Comparison of ENCODE assay signal across 13 cellular contexts in genomic region chr2:108377411-108377810, GRCh38. TPM values are rescaled to one million over a fixed set of nuclear protein-coding genes. Genes with fewer than 3 reads are reported as not detected.
DNase-seq lines count a peak whose midpoint lies in the region; ATAC-seq and TF ChIP-seq lines count a peak whose summit lies in the region.
"Had no signal": no experiment of that assay in that cellular context is flagged by ENCODE, and none has a peak within 500 bp of the region (broad histone marks: within the 10 kb centered on the region; RNA-seq: fewer than 3 reads in every experiment).

No MANE protein-coding gene starts in this region.

- no peaks in the 10 kb centered on the region for H3K79me1 ChIP-seq in neuronal stem cell (ENCODE audit: low read depth, low read length)

- H2BK5ac ChIP-seq in neuronal stem cell (ENCODE audit: low read length) = no peak overlapping the region

- no peak for ATAC-seq in activated CD8-positive, alpha-beta memory T cell treated with anti-CD3 and anti-CD28 coated beads, Interleukin-2, amount 10 ng/mL, durations not matched to agents 7 days and 5 days

- no peaks in the 10 kb centered on the region for H3K9me3 Mint-ChIP-seq in activated CD8-positive, alpha-beta memory T cell treated with anti-CD3 and anti-CD28 coated beads, Interleukin-2, amount 10 ng/mL, durations not matched to agents 7 days and 5 days (ENCODE audit: low read depth)
- H3K9me3 Mint-ChIP-seq: activated T-helper 2 cell treated with anti-CD3 and anti-CD28 coated beads, Interferon-gamma antibody, Interleukin-2, Interleukin-4, amounts not matched to agents 10 μg/mL and 5 μg/mL and 100 μg/mL, durations not matched to agents 14 hours and 24 hours and 36 hours had no signal

- H3K27me3 Mint-ChIP-seq in activated CD8-positive, alpha-beta memory T cell treated with anti-CD3 and anti-CD28 coated beads, Interleukin-2, amount 10 ng/mL, durations not matched to agents 7 days and 5 days = peaks cover 4% of the 10 kb centered on the region

- H4K8ac ChIP-seq in neuronal stem cell (ENCODE audit: low read depth, low read length) = no peak overlapping the region

- WGBS in neuronal stem cell (ENCODE audit: extremely low coverage in 2 of 2, insufficient read length in 2 of 2, insufficient replicate concordance in 1 of 2), 2 donors = no CpG with 5 or more reads among the region's 1 CpG

- peak overlapping the region; percentile 86 for H3K27ac ChIP-seq in cardiac muscle cell
- no peak overlapping the region for H3K27ac ChIP-seq in neuronal stem cell (replicated peaks; ENCODE audit: low read length)
- H3K27ac ChIP-seq in uterus = peak overlapping the region; percentile 60 to 75

- H3K27ac Mint-ChIP-seq in activated CD8-positive, alpha-beta memory T cell treated with anti-CD3 and anti-CD28 coated beads, Interleukin-2, amount 10 ng/mL, durations not matched to agents 7 days and 5 days = no peak overlapping the region
- H3K27ac Mint-ChIP-seq: activated T-helper 2 cell treated with anti-CD3 and anti-CD28 coated beads, Interferon-gamma antibody, Interleukin-2, Interleukin-4, amounts not matched to agents 10 μg/mL and 5 μg/mL and 100 μg/mL, durations not matched to agents 14 hours and 24 hours and 36 hours had no signal

- H3K9ac ChIP-seq in neuronal stem cell (ENCODE audit: low read depth, low read length, poor library complexity) = no peak overlapping the region

- no peaks in the 10 kb centered on the region for H3K27me3 ChIP-seq in cardiac muscle cell
- H3K27me3 ChIP-seq in neuronal stem cell (ENCODE audit: control insufficient read depth in 3 of 3, insufficient read depth in 3 of 3, low read depth in 1 of 3, low read length in 3 of 3) = no peaks in the 10 kb centered on the region
- no peaks in the 10 kb centered on the region for H3K27me3 ChIP-seq in uterus

- TF ChIP-seq CTCF in cardiac muscle cell (IDR thresholded peaks at IDR 0.05; ENCODE audit: low read depth, low read length) = no peak
- no peak for TF ChIP-seq CTCF in uterus (IDR thresholded peaks at IDR 0.05)

- H3K36me3 Mint-ChIP-seq in activated CD8-positive, alpha-beta memory T cell treated with anti-CD3 and anti-CD28 coated beads, Interleukin-2, amount 10 ng/mL, durations not matched to agents 7 days and 5 days = no peaks in the 10 kb centered on the region

- H3K9me3 ChIP-seq in cardiac muscle cell (ENCODE audit: low read depth) = no peaks in the 10 kb centered on the region
- H3K9me3 ChIP-seq in neuronal stem cell (replicated peaks in 1 of 2; ENCODE audit: control insufficient read depth in 2 of 2, insufficient read depth in 1 of 2, low read depth in 1 of 2, low read length in 2 of 2) = no peaks in the 10 kb centered on the region
- H3K9me3 ChIP-seq in uterus = no peaks in the 10 kb centered on the region

- no peak overlapping the region for H3K4me2 ChIP-seq in neuronal stem cell (ENCODE audit: insufficient read depth, low read length, poor library complexity, severe bottlenecking)

- H4K91ac ChIP-seq in neuronal stem cell (ENCODE audit: low read depth, low read length, poor library complexity) = no peak overlapping the region

- peak overlapping the region; percentile 67 for H3K18ac ChIP-seq in neuronal stem cell (ENCODE audit: low read length)

- H3K4me1 ChIP-seq in cardiac muscle cell (ENCODE audit: low read depth) = peaks cover 9% of the 10 kb centered on the region
- peaks cover 9 to 12% of the 10 kb centered on the region in 2 donors for H3K4me1 ChIP-seq in neuronal stem cell (ENCODE audit: control insufficient read depth in 2 of 2, insufficient read depth in 1 of 2, low read depth in 1 of 2, low read length in 2 of 2)
- H3K4me1 ChIP-seq in uterus = no peaks in the 10 kb centered on the region

- DNase-seq in NCI-H748 (lab: John Stamatoyannopoulos, UW; ENCODE audit: unreplicated experiment) = peak; percentile 45
- DNase-seq in NCI-H748 treated with DMSO at 0.1 percent for 48 hours (lab: John Stamatoyannopoulos, UW) = no peak
- DNase-seq in cardiac muscle cell (ENCODE audit: low read depth in 1 of 2, low spot score in 1 of 2) = no peak
- no peak for DNase-seq in neuronal stem cell (ENCODE audit: low spot score)
- no peak for DNase-seq in uterus
- DNase-seq in activated CD8-positive, alpha-beta memory T cell treated with anti-CD3 and anti-CD28 coated beads, Interleukin-2, amount 10 ng/mL, durations not matched to agents 7 days and 5 days = no peak
- DNase-seq in HT-29 (ENCODE audit: low spot score) = no peak
- DNase-seq in putamen (ENCODE audit: low spot score) = no peak
- DNase-seq: 8988T; DND-41; effector memory CD4-positive, alpha-beta T cell; NCI-H1092 treated with DMSO at 0.1 percent for 48 hours had no signal

- H2BK120ac ChIP-seq in neuronal stem cell (ENCODE audit: low read depth, low read length) = peak overlapping the region; percentile 30

- H2AK5ac ChIP-seq in neuronal stem cell (ENCODE audit: low read depth, low read length) = no peak overlapping the region

- CTCF ChIA-PET in activated CD8-positive, alpha-beta memory T cell treated with anti-CD3 and anti-CD28 coated beads, Interleukin-2, amount 10 ng/mL, durations not matched to agents 7 days and 5 days (lab: Charles Lee) = no interaction called here

- H2BK12ac ChIP-seq in neuronal stem cell (ENCODE audit: low read length) = peak overlapping the region; percentile 42

- no peak overlapping the region for H3K14ac ChIP-seq in neuronal stem cell (ENCODE audit: low read length)

- no peak overlapping the region for H3K4me3 ChIP-seq in cardiac muscle cell
- H3K4me3 ChIP-seq in neuronal stem cell (ENCODE audit: low read length in 2 of 2) = peak overlapping the region in 1 of 2 donors; percentile 45
- peak overlapping the region in 1 of 2 donors; percentile 45 for H3K4me3 ChIP-seq in uterus

- no peak overlapping the region for H3K4me3 Mint-ChIP-seq in activated CD8-positive, alpha-beta memory T cell treated with anti-CD3 and anti-CD28 coated beads, Interleukin-2, amount 10 ng/mL, durations not matched to agents 7 days and 5 days

- H3K36me3 ChIP-seq in cardiac muscle cell (no peaks in the 10 kb centered on the region), neuronal stem cell (replicated peaks in 1 of 2; ENCODE audit: control insufficient read depth in 2 of 2, insufficient read depth in 2 of 2, low read length in 2 of 2) (peaks cover 0 to 11% of the 10 kb centered on the region in 2 donors), uterus (no peaks in the 10 kb centered on the region)

- no peak overlapping the region for H2BK15ac ChIP-seq in neuronal stem cell (ENCODE audit: low read length)

- H3K4ac ChIP-seq in neuronal stem cell (ENCODE audit: low read length) = peak overlapping the region; percentile 18

- H2AFZ ChIP-seq in neuronal stem cell (ENCODE audit: low read length) = peak overlapping the region; percentile 93

- no peaks in the 10 kb centered on the region for H3K4me1 Mint-ChIP-seq in activated CD8-positive, alpha-beta memory T cell treated with anti-CD3 and anti-CD28 coated beads, Interleukin-2, amount 10 ng/mL, durations not matched to agents 7 days and 5 days

- no peak overlapping the region for H3K23ac ChIP-seq in neuronal stem cell (ENCODE audit: low read depth, low read length, poor library complexity)

- intact Hi-C loops in uterus (cut with DNase I; ENCODE audit: low total_unique reads) = no loop called here

- TF ChIP-seq POLR2A in uterus (IDR thresholded peaks at IDR 0.05) = no peak

RNA-seq across cellular contexts. Expression of gene SULT1C4, which starts 0.3 kb away (rescaled TPM):
- 9.3 and 14.3 TPM in 2 replicates for total RNA-seq in cardiac muscle cell
- 10.6 and 21.7 TPM in 2 replicates for polyA plus RNA-seq in cardiac muscle cell
- 15.0 TPM for polyA plus RNA-seq in neuronal stem cell (2013, experiment 1 of 2)
- 15.4 TPM for polyA plus RNA-seq in neuronal stem cell (2013, experiment 2 of 2)
- 10 to 100 TPM; 12.0 to 33.4 (median 13.2) TPM for total RNA-seq in uterus
- total RNA-seq in activated CD8-positive, alpha-beta memory T cell treated with anti-CD3 and anti-CD28 coated beads, Interleukin-2, amount 10 ng/mL, durations not matched to agents 7 days and 5 days = not detected
- not detected in 2 replicates for total RNA-seq in HT-29 (2014; rRNA removed; shearing (Covaris generic))
- total RNA-seq: activated T-helper 2 cell treated with anti-CD3 and anti-CD28 coated beads, Interferon-gamma antibody, Interleukin-2, Interleukin-4, amounts not matched to agents 10 μg/mL and 5 μg/mL and 100 μg/mL, durations not matched to agents 14 hours and 24 hours and 36 hours had no signal

Comparison
In these comparisons a context has a peak if more than half of its experiments do, and no peak if none do; other contexts are left out.
1. RNA of gene SULT1C4, which starts 0.3 kb away (total RNA-seq): 9.3 to 14.3 TPM in cardiac muscle cell and 12.0 to 33.4 TPM in uterus; not detected in activated CD8-positive, alpha-beta memory T cell treated with anti-CD3 and anti-CD28 coated beads, Interleukin-2, amount 10 ng/mL, durations not matched to agents 7 days and 5 days and not detected in HT-29; every median in the first group is over 10 times any median in the second.